Comparison of ENCODE assay signal across 1 cellular context in genomic region chr3:24096271-24096670, GRCh38.
TF ChIP-seq lines count a peak whose summit lies in the region.

No MANE protein-coding gene starts in this region.

TF ChIP-seq in H1, 55 proteins besides CTCF, POLR2A, EP300 and RAD21 (continued from another document):
- TF ChIP-seq CHD7 (IDR thresholded peaks at IDR 0.05; ENCODE audit: insufficient replicate concordance, low read length) (no peak), POLR2AphosphoS5 (IDR thresholded peaks at IDR 0.05; ENCODE audit: low read depth, low read length) (no peak), POU5F1 (IDR thresholded peaks at IDR 0.05; ENCODE audit: low read depth, low read length) (no peak), USF2 (IDR thresholded peaks at IDR 0.05; ENCODE audit: low read length) (no peak)
TF ChIP-seq in H1: peak in this region for 0.
